In genomic region chr20:32619586-32619985, GRCh38 we compare ENCODE assay signal across 18 cellular contexts. TPM values are rescaled to one million over a fixed set of nuclear protein-coding genes. Genes with fewer than 3 reads are reported as not detected.
DNase-seq lines count a peak whose midpoint lies in the region; ATAC-seq lines count a peak whose summit lies in the region.
"Had no signal": no experiment of that assay in that cellular context is flagged by ENCODE, and none has a peak within 500 bp of the region (broad histone marks: within the 10 kb centered on the region; RNA-seq: fewer than 3 reads in every experiment).

No MANE protein-coding gene starts in this region.

- no peak overlapping the region for H3K9ac ChIP-seq in neuronal stem cell (ENCODE audit: low read depth, low read length, poor library complexity)
- H3K9ac ChIP-seq: GM23248 had no signal

- no peaks in the 10 kb centered on the region for H3K4me1 ChIP-seq in neuronal stem cell (ENCODE audit: control insufficient read depth in 2 of 2, insufficient read depth in 1 of 2, low read depth in 1 of 2, low read length in 2 of 2)
- H3K4me1 ChIP-seq: HAP-1 had no signal

- H3K4me3 ChIP-seq in H7 (ENCODE audit: insufficient read depth, low read depth, low read length): no peak overlapping the region
- H3K4me3 ChIP-seq in neuronal stem cell (ENCODE audit: low read length in 2 of 2): no peak overlapping the region
- H3K4me3 ChIP-seq: GM23248, HAP-1 had no signal

- H3K9me3 ChIP-seq in neuronal stem cell (replicated peaks in 1 of 2; ENCODE audit: control insufficient read depth in 2 of 2, insufficient read depth in 1 of 2, low read depth in 1 of 2, low read length in 2 of 2): no peaks in the 10 kb centered on the region
- H3K9me3 ChIP-seq: HAP-1 had no signal

- peak overlapping the region; percentile 45 for H2AFZ ChIP-seq in neuronal stem cell (ENCODE audit: low read length)
- H2AFZ ChIP-seq: GM23248 had no signal

- no peak overlapping the region for H2BK15ac ChIP-seq in neuronal stem cell (ENCODE audit: low read length)

- no peak overlapping the region for H2BK12ac ChIP-seq in neuronal stem cell (ENCODE audit: low read length)

- no peak overlapping the region for H3K4me2 ChIP-seq in neuronal stem cell (ENCODE audit: insufficient read depth, low read length, poor library complexity, severe bottlenecking)

- H2BK5ac ChIP-seq in neuronal stem cell (ENCODE audit: low read length): no peak overlapping the region

- no peak overlapping the region for H4K91ac ChIP-seq in neuronal stem cell (ENCODE audit: low read depth, low read length, poor library complexity)

- ATAC-seq in HG03175 (IDR thresholded peaks at IDR 0.05; ENCODE audit: unreplicated experiment) (no peak), HG03097 (IDR thresholded peaks at IDR 0.05; ENCODE audit: low FRiP score, unreplicated experiment) (no peak)

- H3K4ac ChIP-seq in neuronal stem cell (ENCODE audit: low read length): no peak overlapping the region

- no peak overlapping the region for H3K18ac ChIP-seq in neuronal stem cell (ENCODE audit: low read length)

- H4K8ac ChIP-seq in neuronal stem cell (ENCODE audit: low read depth, low read length): no peak overlapping the region

- DNase-seq in H7 (peak; percentile 72), NCI-H187 treated with DMSO at 0.1 percent for 48 hours (lab: John Stamatoyannopoulos, UW) (peak; percentile 29), neuronal stem cell (ENCODE audit: low spot score) (no peak), NCI-H345 treated with DMSO at 0.1 percent for 48 hours (lab: John Stamatoyannopoulos, UW; ENCODE audit: unreplicated experiment) (no peak)
- DNase-seq: C1 segment of cervical spinal cord; Calu3; CD4-positive, alpha-beta memory T cell; COR-L47; DMS153; DND-41; GM23248; HFFc6 had no signal

- no peak overlapping the region for H3K14ac ChIP-seq in neuronal stem cell (ENCODE audit: low read length)

- H3K23ac ChIP-seq in neuronal stem cell (ENCODE audit: low read depth, low read length, poor library complexity): no peak overlapping the region

- H3K36me3 ChIP-seq in H7 (replicated peaks; ENCODE audit: control insufficient read depth, insufficient read depth, low read length) (no peaks in the 10 kb centered on the region), neuronal stem cell (replicated peaks in 1 of 2; ENCODE audit: control insufficient read depth in 2 of 2, insufficient read depth in 2 of 2, low read length in 2 of 2) (no peaks in the 10 kb centered on the region)
- H3K36me3 ChIP-seq: HAP-1 had no signal

- no peak overlapping the region for H2BK120ac ChIP-seq in neuronal stem cell (ENCODE audit: low read depth, low read length)

- no peaks in the 10 kb centered on the region for H3K27me3 ChIP-seq in H7 (ENCODE audit: control insufficient read depth, insufficient read depth, low read length)
- H3K27me3 ChIP-seq in neuronal stem cell (ENCODE audit: control insufficient read depth in 3 of 3, insufficient read depth in 3 of 3, low read depth in 1 of 3, low read length in 3 of 3): peaks cover 0 to 16% (median 0%) of the 10 kb centered on the region in 3 experiments

- no peak overlapping the region for H3K27ac ChIP-seq in neuronal stem cell (replicated peaks; ENCODE audit: low read length)
- H3K27ac ChIP-seq: GM23248 had no signal

- no CpG with 5 or more reads among the region's 8 CpGs for WGBS in neuronal stem cell (ENCODE audit: extremely low coverage in 2 of 2, insufficient read length in 2 of 2, insufficient replicate concordance in 1 of 2), 2 donors

- no peaks in the 10 kb centered on the region for H3K79me1 ChIP-seq in neuronal stem cell (ENCODE audit: low read depth, low read length)

- H2AK5ac ChIP-seq in neuronal stem cell (ENCODE audit: low read depth, low read length): no peak overlapping the region

RNA-seq across cellular contexts. Expression of gene NOL4L, which starts 34.5 kb away (rescaled TPM):
- 26.6 and 28.1 TPM in 2 replicates for total RNA-seq in H7 (2014; rRNA removed; shearing (Covaris generic))
- 27.2 TPM for polyA plus RNA-seq in neuronal stem cell (2013, experiment 1 of 2)
- 27.3 TPM for polyA plus RNA-seq in neuronal stem cell (2013, experiment 2 of 2)

RNA-seq across cellular contexts. Expression of gene C20orf203, which starts 54.2 kb away (rescaled TPM):
- 0.03 and 0.30 TPM in 2 replicates for total RNA-seq in H7 (2014; rRNA removed; shearing (Covaris generic))
- 0.21 TPM for polyA plus RNA-seq in neuronal stem cell (2013, experiment 1 of 2)
- 0.18 TPM for polyA plus RNA-seq in neuronal stem cell (2013, experiment 2 of 2)
- total RNA-seq: A172, A673, Calu3, GM23248, H4, HFFc6 had no signal
- polyA plus RNA-seq: CD4-positive, alpha-beta memory T cell; GM23248 had no signal

Comparison
In these comparisons a context has a peak if more than half of its experiments do, and no peak if none do; other contexts are left out.
1. DNase-seq: peak in H7 (single experiment) and NCI-H187 treated with DMSO at 0.1 percent for 48 hours (single experiment); none in neuronal stem cell (single experiment) and NCI-H345 treated with DMSO at 0.1 percent for 48 hours (single experiment).